20 cellular contexts compared by ENCODE assay signal in genomic region chr4:170581322-170581721, GRCh38.
DNase-seq lines count a peak whose midpoint lies in the region; ATAC-seq, FAIRE-seq and TF ChIP-seq lines count a peak whose summit lies in the region.
"Had no signal": no experiment of that assay in that cellular context is flagged by ENCODE, and none has a peak within 500 bp of the region (broad histone marks: within the 10 kb centered on the region; RNA-seq: fewer than 3 reads in every experiment).

No MANE protein-coding gene starts in this region.

- TF ChIP-seq CTCF in GM23338 (conservative IDR thresholded peaks at IDR 0.05; ENCODE audit: low read depth in 2 of 2) (no peak), WTC11 (IDR thresholded peaks at IDR 0.05) (no peak), keratinocyte (optimal IDR thresholded peaks at IDR 0.05 in 1 of 3, IDR thresholded peaks at IDR 0.05 in 1 of 3, conservative IDR thresholded peaks at IDR 0.05 in 1 of 3; ENCODE audit: extremely low read depth in 1 of 3, insufficient read depth in 2 of 3, low read length in 3 of 3) (no peak)

- no peaks in the 10 kb centered on the region; the same call in 2 of the 3 replicates for H3K36me3 Mint-ChIP-seq in GM23338 (ENCODE audit: low read depth)
- H3K36me3 Mint-ChIP-seq in WTC11, result no peaks in the 10 kb centered on the region
- H3K36me3 Mint-ChIP-seq: CD8-positive, alpha-beta T cell had no signal

- H3K27me3 ChIP-seq in GM23338 (ENCODE audit: insufficient read depth) (no peaks in the 10 kb centered on the region), keratinocyte (ENCODE audit: control insufficient read depth, extremely low read depth, insufficient read depth, low read length) (no peaks in the 10 kb centered on the region)
- H3K27me3 ChIP-seq: BLaER1 treated with 17β-estradiol and CSF1 and Interleukin-3, amounts not matched to agents 10 nM and 100 nM had no signal

- ATAC-seq in GM23338 (peak; percentile 62), WTC11 (peak; percentile 95)
- ATAC-seq: CD8-positive, alpha-beta T cell had no signal

- H3K4me2 ChIP-seq in GM23338, result no peak overlapping the region
- H3K4me2 ChIP-seq in keratinocyte (ENCODE audit: control insufficient read depth, extremely low read depth, insufficient read depth, low read depth, low read length), result no peak overlapping the region

- H3K4me3 Mint-ChIP-seq in GM23338 (no peak overlapping the region), WTC11 (no peak overlapping the region)
- H3K4me3 Mint-ChIP-seq: CD8-positive, alpha-beta T cell; T-helper 1 cell treated with Interleukin-12 subunit alpha and Interleukin-12 subunit beta and Interleukin-4 antibody, amounts not matched to agents 30 μg/mL and 1 μg/mL, for 36 hours had no signal

- H3K27me3 Mint-ChIP-seq in GM23338 (ENCODE audit: insufficient read depth, low read depth, poor library complexity), result peaks cover 2% of the 10 kb centered on the region
- H3K27me3 Mint-ChIP-seq in WTC11 (ENCODE audit: low read depth), result no peaks in the 10 kb centered on the region

- H3K9ac ChIP-seq in keratinocyte (ENCODE audit: control insufficient read depth, extremely low read depth, insufficient read depth, low read length), result no peak overlapping the region
- H3K9ac ChIP-seq: BLaER1 treated with 17β-estradiol and CSF1 and Interleukin-3, amounts not matched to agents 10 nM and 100 nM had no signal

- H3K79me2 ChIP-seq in GM23338 (replicated peaks; ENCODE audit: insufficient read depth) (no peaks in the 10 kb centered on the region), keratinocyte (ENCODE audit: control insufficient read depth, insufficient read depth, low read length) (no peaks in the 10 kb centered on the region)

- CTCF ChIA-PET in WTC11 (lab: Charles Lee), result interaction anchor here (0.7 to 1.4 kb wide), 2 partner anchors 17 to 321 kb away, joined by 3 to 4 read pairs; no protein-coding TSS in a partner anchor

- H3K27ac Mint-ChIP-seq in GM23338 (peak overlapping the region; percentile 89), WTC11 (peak overlapping the region; percentile 5; the same call in 1 of the 2 replicates)
- H3K27ac Mint-ChIP-seq: CD8-positive, alpha-beta T cell; T-helper 1 cell treated with Interleukin-12 subunit alpha and Interleukin-12 subunit beta and Interleukin-4 antibody, amounts not matched to agents 30 μg/mL and 1 μg/mL, for 36 hours had no signal

- DNase-seq in GM23338 (ENCODE audit: low spot score) (peak; percentile 24), LoVo (ENCODE audit: low spot score) (peak; percentile 2), WTC11 (ENCODE audit: low spot score) (peak; percentile 31), keratinocyte (ENCODE audit: low read depth, low spot score) (no peak), cardiac septum (ENCODE audit: low spot score) (no peak), RKO (ENCODE audit: low spot score) (no peak), C1 segment of cervical spinal cord (lab: John Stamatoyannopoulos, UW) (no peak), NCI-H187 treated with DMSO at 0.1 percent for 48 hours (lab: John Stamatoyannopoulos, UW) (no peak)
- DNase-seq: CD8-positive, alpha-beta T cell; GDM1; Kasumi-1; NCI-H1092; NCI-H1436; NCI-H1930; NCI-H69; Right ventricle myocardium superior had no signal

- no peaks in the 10 kb centered on the region for H3K9me1 ChIP-seq in keratinocyte (ENCODE audit: control insufficient read depth, extremely low read depth, insufficient read depth, low read length)

- H3K9me3 Mint-ChIP-seq in GM23338 (no peaks in the 10 kb centered on the region), WTC11 (no peaks in the 10 kb centered on the region)

- H3K27ac ChIP-seq in GM23338 (ENCODE audit: low read depth) (no peak overlapping the region), keratinocyte (ENCODE audit: control insufficient read depth, insufficient read depth, low read length) (no peak overlapping the region)
- H3K27ac ChIP-seq: BLaER1 treated with 17β-estradiol and CSF1 and Interleukin-3, amounts not matched to agents 10 nM and 100 nM had no signal

- H2AFZ ChIP-seq in GM23338 (peak overlapping the region; percentile 56), keratinocyte (ENCODE audit: control insufficient read depth, low read length) (peak overlapping the region; percentile 6)

- POLR2A ChIA-PET in WTC11 (lab: Charles Lee), result no interaction called here

- H3K9me2 ChIP-seq in GM23338 (ENCODE audit: insufficient read depth), result no peaks in the 10 kb centered on the region

- H3K4me1 ChIP-seq in GM23338 (ENCODE audit: insufficient read depth), result no peaks in the 10 kb centered on the region
- no peaks in the 10 kb centered on the region for H3K4me1 ChIP-seq in keratinocyte (ENCODE audit: control insufficient read depth, extremely low read depth, insufficient read depth, low read length)

- FAIRE-seq in keratinocyte (lab: Jason Lieb, UNC), result no peak
- FAIRE-seq: GM18507, RCC 7860 had no signal

- intact Hi-C loops in cardiac septum (cut with DNase I), result no loop called here

- H3K4me1 Mint-ChIP-seq in GM23338, result peaks cover 5% of the 10 kb centered on the region; the same call in 1 of the 3 replicates
- peaks cover 8% of the 10 kb centered on the region for H3K4me1 Mint-ChIP-seq in WTC11

- dilution Hi-C loops in keratinocyte (cut with MboI; ENCODE audit: extremely low pct_ligation_motif_present, low sequenced_read_pairs), result no loop called here

- no peaks in the 10 kb centered on the region for H3F3A ChIP-seq in GM23338 (replicated peaks; ENCODE audit: low read depth)

- no peaks in the 10 kb centered on the region for H4K20me1 ChIP-seq in GM23338 (replicated peaks; ENCODE audit: insufficient read depth)
- no peaks in the 10 kb centered on the region for H4K20me1 ChIP-seq in keratinocyte (ENCODE audit: control insufficient read depth, extremely low read depth, insufficient read depth, low read length)
- H4K20me1 ChIP-seq: BLaER1 treated with 17β-estradiol and CSF1 and Interleukin-3, amounts not matched to agents 10 nM and 100 nM had no signal

- no peak overlapping the region for H3K4me3 ChIP-seq in GM23338
- H3K4me3 ChIP-seq in keratinocyte (ENCODE audit: control insufficient read depth in 2 of 3, extremely low read depth in 1 of 3, insufficient read depth in 2 of 3, low read depth in 1 of 3, low read length in 3 of 3), result no peak overlapping the region
- H3K4me3 ChIP-seq: BLaER1 treated with 17β-estradiol and CSF1 and Interleukin-3, amounts not matched to agents 10 nM and 100 nM had no signal

- H3K9me3 ChIP-seq in keratinocyte (ENCODE audit: control insufficient read depth, low read depth, low read length), result no peaks in the 10 kb centered on the region

- H3K36me3 ChIP-seq in GM23338 (ENCODE audit: insufficient read depth), result no peaks in the 10 kb centered on the region
- H3K36me3 ChIP-seq in keratinocyte (ENCODE audit: control insufficient read depth in 2 of 2, extremely low read depth in 1 of 2, insufficient read depth in 2 of 2, low read length in 2 of 2), result no peaks in the 10 kb centered on the region
- H3K36me3 ChIP-seq: BLaER1 treated with 17β-estradiol and CSF1 and Interleukin-3, amounts not matched to agents 10 nM and 100 nM had no signal

TF ChIP-seq in GM23338, 12 proteins besides CTCF, POLR2A, EP300 and RAD21 (continues in another document):
- no peak for TF ChIP-seq JUNB (IDR thresholded peaks at IDR 0.05; ENCODE audit: unreplicated experiment)
- TF ChIP-seq ZNF114 (CRISPR knock-in tag; IDR thresholded peaks at IDR 0.05), result no peak
- no peak for TF ChIP-seq EZH2 (IDR thresholded peaks at IDR 0.05; ENCODE audit: low read depth, unreplicated experiment)
- TF ChIP-seq NANOG (IDR thresholded peaks at IDR 0.05; ENCODE audit: borderline replicate concordance), result no peak
- no peak for TF ChIP-seq EZH2phosphoT487 (IDR thresholded peaks at IDR 0.05; ENCODE audit: unreplicated experiment)
- TF ChIP-seq STAT1 (IDR thresholded peaks at IDR 0.05; ENCODE audit: unreplicated experiment), result no peak
- TF ChIP-seq CREB1 (CRISPR knock-in tag; IDR thresholded peaks at IDR 0.05; ENCODE audit: low read depth), result no peak
- no peak for TF ChIP-seq POLR2AphosphoS5 (IDR thresholded peaks at IDR 0.05; ENCODE audit: low read depth)
- TF ChIP-seq ETS1 (IDR thresholded peaks at IDR 0.05), result no peak
- TF ChIP-seq ZNF331 (CRISPR knock-in tag; IDR thresholded peaks at IDR 0.05; ENCODE audit: low read depth), result no peak

TF ChIP-seq in WTC11, 78 proteins besides CTCF, POLR2A, EP300 and RAD21 (continues in another document):
- TF ChIP-seq CDX4 (CRISPR knock-in tag; IDR thresholded peaks at IDR 0.05; ENCODE audit: borderline replicate concordance), result no peak
- TF ChIP-seq ZNF512 (CRISPR knock-in tag; IDR thresholded peaks at IDR 0.05; ENCODE audit: borderline replicate concordance), result no peak
- TF ChIP-seq ESRRA (CRISPR knock-in tag; IDR thresholded peaks at IDR 0.05; ENCODE audit: borderline replicate concordance), result no peak

Comparison
In these comparisons a context has a peak if more than half of its experiments do, and no peak if none do; other contexts are left out.
1. DNase-seq: peak in GM23338 (single experiment), LoVo (single experiment) and WTC11 (single experiment); none in keratinocyte (single experiment), cardiac septum (single experiment), RKO (single experiment), C1 segment of cervical spinal cord (0 of 14) and NCI-H187 treated with DMSO at 0.1 percent for 48 hours (single experiment).